ENCODE assay signal across 5 cellular contexts in genomic region chr1:25116832-25117231, GRCh38.
"Had no signal": no experiment of that assay in that cellular context is flagged by ENCODE, and none has a peak within 500 bp of the region (broad histone marks: within the 10 kb centered on the region; RNA-seq: fewer than 3 reads in every experiment).

No MANE protein-coding gene starts in this region.

- H3K4me3 ChIP-seq: GM12878 had no signal

- DNase-seq: GDM1, GF-D8 had no signal

- FAIRE-seq: G401.6, GM12878, GM19239 had no signal
